ENCODE assay signal across 16 cellular contexts in genomic region chr6:9745476-9745875, GRCh38.
"Had no signal": no experiment of that assay in that cellular context is flagged by ENCODE, and none has a peak within 500 bp of the region (broad histone marks: within the 10 kb centered on the region; RNA-seq: fewer than 3 reads in every experiment).

No MANE protein-coding gene starts in this region.

- DNase-seq: activated CD4-positive, alpha-beta T cell treated with anti-CD3 and anti-CD28 coated beads, Interleukin-2, amount 50 U/mL, for 4 hours; activated gamma-delta T cell; caudate nucleus; glutamatergic neuron; hypothalamus; kidney; left lung; occipital lobe; posterior cingulate gyrus; stimulated activated CD4-positive, alpha-beta T cell treated with anti-CD3 and anti-CD28 coated beads, Interleukin-12 subunit alpha, Interleukin-12 subunit beta, amount 100 ng/mL, for 4 hours; stimulated activated CD4-positive, alpha-beta T cell treated with anti-CD3 and anti-CD28 coated beads, Interleukin-1b, Interleukin-23, amount 100 ng/mL, for 48 hours; stimulated activated CD8-positive, alpha-beta memory T cell treated with anti-CD3 and anti-CD28 coated beads, Interleukin-4, amount 100 ng/mL, for 48 hours; stimulated activated naive CD4-positive, alpha-beta T cell; upper lobe of right lung had no signal

- H3K36me3 ChIP-seq: esophagus muscularis mucosa, left lung, upper lobe of right lung had no signal

- H3K4me1 ChIP-seq: esophagus muscularis mucosa, foreskin keratinocyte, left lung, upper lobe of right lung had no signal

- H3K4me3 ChIP-seq: esophagus muscularis mucosa, left lung, upper lobe of right lung had no signal

- H3K27me3 ChIP-seq: esophagus muscularis mucosa, foreskin keratinocyte, left lung, upper lobe of right lung had no signal

- H3K9me3 ChIP-seq: esophagus muscularis mucosa, upper lobe of right lung had no signal

- ATAC-seq: left lung, upper lobe of right lung had no signal

- H3K27ac ChIP-seq: esophagus muscularis mucosa, foreskin keratinocyte, left lung, upper lobe of right lung had no signal
